ENCODE assay signal across 1 cellular context in genomic region chr2:236862526-236862925, GRCh38.
TF ChIP-seq lines count a peak whose summit lies in the region.

No MANE protein-coding gene starts in this region.

TF ChIP-seq in SK-N-SH, 30 proteins besides CTCF, POLR2A, EP300 and RAD21 (continued from another document):
- TF ChIP-seq USF2 (IDR thresholded peaks at IDR 0.05; ENCODE audit: borderline replicate concordance, low read depth, low read length) (no peak), FOXJ3 (CRISPR knock-in tag; IDR thresholded peaks at IDR 0.05) (no peak), GATA2 (CRISPR knock-in tag; IDR thresholded peaks at IDR 0.05) (no peak), MEF2A (IDR thresholded peaks at IDR 0.05; ENCODE audit: borderline replicate concordance, low read depth) (no peak), TEAD4 (IDR thresholded peaks at IDR 0.05; ENCODE audit: borderline replicate concordance, insufficient read depth) (no peak), EZH2phosphoT487 (IDR thresholded peaks at IDR 0.05; ENCODE audit: borderline replicate concordance, low read depth) (no peak)
